Comparison of ENCODE assay signal across 17 cellular contexts in genomic region chr19:16612631-16613030, GRCh38. TPM values are rescaled to one million over a fixed set of nuclear protein-coding genes. Genes with fewer than 3 reads are reported as not detected.
DNase-seq lines count a peak whose midpoint lies in the region; ATAC-seq and TF ChIP-seq lines count a peak whose summit lies in the region.
"Had no signal": no experiment of that assay in that cellular context is flagged by ENCODE, and none has a peak within 500 bp of the region (broad histone marks: within the 10 kb centered on the region; RNA-seq: fewer than 3 reads in every experiment).

No MANE protein-coding gene starts in this region.

- H3K9me3 ChIP-seq in BLaER1 (no peaks in the 10 kb centered on the region), DND-41 (ENCODE audit: insufficient read depth, low read length, severe bottlenecking) (no peaks in the 10 kb centered on the region), parathyroid adenoma (ENCODE audit: control insufficient read depth, low read length) (no peaks in the 10 kb centered on the region), ascending aorta (no peaks in the 10 kb centered on the region)
- H3K9me3 ChIP-seq: tibial nerve had no signal

- H3K4me2 ChIP-seq in BLaER1 (peak overlapping the region; percentile 58), DND-41 (ENCODE audit: insufficient read depth, low read length) (no peak overlapping the region), parathyroid adenoma (ENCODE audit: low read length) (no peak overlapping the region)

- H2AFZ ChIP-seq in DND-41 (ENCODE audit: low read depth, low read length), result no peak overlapping the region
- no peak overlapping the region for H2AFZ ChIP-seq in parathyroid adenoma

- H3K4me1 ChIP-seq in BLaER1 (peaks cover 70% of the 10 kb centered on the region), DND-41 (ENCODE audit: insufficient read depth, low read length) (no peaks in the 10 kb centered on the region), parathyroid adenoma (peaks cover 29% of the 10 kb centered on the region), ascending aorta (peaks cover 3 to 4% of the 10 kb centered on the region in 2 donors)

- H3K27me3 ChIP-seq in BLaER1, result no peaks in the 10 kb centered on the region
- H3K27me3 ChIP-seq in DND-41 (ENCODE audit: insufficient read depth, low read length, poor library complexity), result no peaks in the 10 kb centered on the region
- H3K27me3 ChIP-seq in parathyroid adenoma (ENCODE audit: control insufficient read depth, insufficient read depth, low read length), result no peaks in the 10 kb centered on the region
- H3K27me3 ChIP-seq in ascending aorta, result no peaks in the 10 kb centered on the region
- H3K27me3 ChIP-seq: tibial nerve had no signal

- TF ChIP-seq CTCF in DND-41 (IDR thresholded peaks at IDR 0.05; ENCODE audit: borderline replicate concordance, extremely low read depth, low read length, poor library complexity, severe bottlenecking), result no peak
- no peak for TF ChIP-seq CTCF in cardiac fibroblast (IDR thresholded peaks at IDR 0.05; ENCODE audit: low read depth, low read length)
- no peak for TF ChIP-seq CTCF in parathyroid adenoma (IDR thresholded peaks at IDR 0.05)
- no peak for TF ChIP-seq CTCF in ascending aorta (IDR thresholded peaks at IDR 0.05)

- H3K79me2 ChIP-seq in DND-41 (ENCODE audit: insufficient read depth, low read length) (peaks cover 100% of the 10 kb centered on the region), parathyroid adenoma (peaks cover 53% of the 10 kb centered on the region)

- H4K20me1 ChIP-seq in BLaER1 (peaks cover 100% of the 10 kb centered on the region), DND-41 (ENCODE audit: insufficient read depth, low read length) (peaks cover 86% of the 10 kb centered on the region)

- H3K9ac ChIP-seq in BLaER1 (0 out of 2 replicates have a peak overlapping the region, but pooled peaks have one; percentile 32), DND-41 (ENCODE audit: low read depth, low read length) (no peak overlapping the region), parathyroid adenoma (no peak overlapping the region)

- no peak for DNase-seq in DND-41
- DNase-seq in cardiac fibroblast (ENCODE audit: low read depth in 2 of 2), result peak; percentile 54 to 57
- DNase-seq in ascending aorta (ENCODE audit: low spot score in 2 of 2), result no peak
- no peak for DNase-seq in NCI-H1694 treated with DMSO at 0.1 percent for 48 hours (lab: John Stamatoyannopoulos, UW)
- DNase-seq: activated CD4-positive, alpha-beta T cell treated with anti-CD3 and anti-CD28 coated beads for 36 hours; activated CD8-positive, alpha-beta memory T cell treated with anti-CD3 and anti-CD28 coated beads, Interleukin-2, amount 50 U/mL, for 48 hours; activated gamma-delta T cell treated with Interleukin-2 at 50 U/mL for 16 hours; aorta; CD4-positive, alpha-beta T cell; KBM-7; midbrain; NCI-H1417 had no signal

- H3K27ac ChIP-seq in BLaER1, result no peak overlapping the region
- H3K27ac ChIP-seq in DND-41 (ENCODE audit: low read length), result peak overlapping the region; percentile 2; the same call in 1 of the 2 replicates
- peak overlapping the region; percentile 68 for H3K27ac ChIP-seq in parathyroid adenoma
- no peak overlapping the region for H3K27ac ChIP-seq in ascending aorta

- ATAC-seq in DND-41 (ENCODE audit: insufficient read depth, low read depth), result no peak
- ATAC-seq in HG02588 (IDR thresholded peaks at IDR 0.05; ENCODE audit: unreplicated experiment), result no peak
- ATAC-seq in HG02642 (IDR thresholded peaks at IDR 0.05; ENCODE audit: poor library complexity, unreplicated experiment), result no peak
- ATAC-seq: activated CD4-positive, alpha-beta T cell treated with anti-CD3 and anti-CD28 coated beads for 36 hours had no signal

- H3K4me3 ChIP-seq in BLaER1 (no peak overlapping the region), DND-41 (ENCODE audit: low read depth in 1 of 2, low read length in 2 of 2) (no peak overlapping the region), cardiac fibroblast (replicated peaks in 1 of 2; ENCODE audit: low read depth in 2 of 2, low read length in 2 of 2) (no peak overlapping the region), parathyroid adenoma (ENCODE audit: low read depth, low read length) (no peak overlapping the region), ascending aorta (no peak overlapping the region)
- H3K4me3 ChIP-seq: tibial nerve had no signal

- H3K36me3 ChIP-seq in BLaER1 (peaks cover 6% of the 10 kb centered on the region; the same call in 1 of the 2 replicates), DND-41 (ENCODE audit: insufficient read depth, low read length) (no peaks in the 10 kb centered on the region), parathyroid adenoma (ENCODE audit: control insufficient read depth, insufficient read depth, low read length) (no peaks in the 10 kb centered on the region), ascending aorta (no peaks in the 10 kb centered on the region)
- H3K36me3 ChIP-seq: tibial nerve had no signal

- intact Hi-C loops in ascending aorta (cut with DNase I), result no loop called here

RNA-seq across cellular contexts. Expression of gene MED26, which starts 15.4 kb away (rescaled TPM):
- 3.5 TPM for total RNA-seq in ascending aorta

RNA-seq across cellular contexts. Expression of gene SLC35E1, which starts 40.4 kb away (rescaled TPM):
- 56.3 TPM for total RNA-seq in ascending aorta

RNA-seq across cellular contexts. Expression of gene SMIM7, which starts 47.3 kb away (rescaled TPM):
- total RNA-seq in ascending aorta, result 16.7 TPM

RNA-seq across cellular contexts. Expression of gene TMEM38A, which starts 48.3 kb away (rescaled TPM):
- total RNA-seq in ascending aorta, result 0.75 TPM

Comparison
In these comparisons a context has a peak if more than half of its experiments do, and no peak if none do; other contexts are left out.
1. H3K27ac ChIP-seq: peak in DND-41 (single experiment) and parathyroid adenoma (single experiment); none in BLaER1 (single experiment) and ascending aorta (0 of 2).
2. DNase-seq: peak in cardiac fibroblast (2 of 2); none in DND-41 (single experiment), ascending aorta (0 of 2) and NCI-H1694 treated with DMSO at 0.1 percent for 48 hours (single experiment).